8 cellular contexts compared by ENCODE assay signal in the genomic region with DNA sequence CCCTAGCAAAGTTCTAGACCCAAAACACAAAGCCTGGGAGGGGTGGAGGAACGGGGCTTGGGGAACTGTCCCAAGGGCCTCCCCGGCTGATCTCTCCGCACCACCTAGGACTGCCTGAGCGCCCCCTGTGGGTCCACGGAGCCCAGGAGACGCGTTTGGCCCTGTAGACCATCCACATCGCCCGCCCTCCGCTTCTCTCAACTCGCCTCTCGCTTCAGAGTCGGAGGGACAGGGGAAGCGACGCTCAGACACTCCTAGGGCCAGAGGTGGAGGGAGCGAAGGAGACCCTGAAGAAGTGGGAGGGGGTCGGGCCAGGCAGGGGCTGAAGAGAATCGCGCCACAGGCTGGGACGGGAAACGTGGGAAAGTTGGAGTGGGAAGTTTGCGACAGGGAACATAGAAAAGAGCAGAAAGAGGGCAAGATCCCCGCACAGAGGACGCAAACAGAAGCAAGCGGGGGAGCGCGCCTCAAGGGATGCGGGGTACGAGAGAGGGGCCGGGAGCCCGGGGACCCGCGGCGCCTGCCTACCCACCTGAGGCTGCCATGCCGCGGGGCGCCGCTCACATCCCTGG. TPM values are rescaled to one million over a fixed set of nuclear protein-coding genes. Genes with fewer than 3 reads are reported as not detected.
DNase-seq lines count a peak whose midpoint lies in the region; ATAC-seq and TF ChIP-seq lines count a peak whose summit lies in the region.

No MANE protein-coding gene starts in this region.

- H3K27ac Mint-ChIP-seq in T-helper 17 cell = peak overlapping the region; percentile 75
- no peak overlapping the region for H3K27ac Mint-ChIP-seq in MCF 10A (ENCODE audit: low read depth, unreplicated experiment)

- no TSS peak for BruUV-seq in MCF 10A (replicated peaks; lab: Mats Ljungman, UMichigan)

- intact Hi-C loops in MCF 10A (cut with micrococcal nuclease) = no loop called here

- H3K4me1 Mint-ChIP-seq in T-helper 17 cell = peaks cover 29% of the 10 kb centered on the region
- no peaks in the 10 kb centered on the region for H3K4me1 Mint-ChIP-seq in MCF 10A (ENCODE audit: insufficient read depth, unreplicated experiment)

- POLR2A ChIA-PET in MCF 10A (lab: Yijun Ruan, JAX) = no interaction called here

- H3K27me3 Mint-ChIP-seq in T-helper 17 cell (peaks cover 7% of the 10 kb centered on the region), MCF 10A (ENCODE audit: insufficient read depth, unreplicated experiment) (no peaks in the 10 kb centered on the region)

- H3K36me3 Mint-ChIP-seq in T-helper 17 cell (ENCODE audit: low read depth) (peaks cover 3% of the 10 kb centered on the region), MCF 10A (ENCODE audit: insufficient read depth, unreplicated experiment) (no peaks in the 10 kb centered on the region)

- peak; percentile 43 for ATAC-seq in GM19043 (IDR thresholded peaks at IDR 0.05; ENCODE audit: low read depth, unreplicated experiment)
- ATAC-seq in HG03457 (IDR thresholded peaks at IDR 0.05; ENCODE audit: unreplicated experiment) = peak; percentile 31
- peak; percentile 71 for ATAC-seq in T-helper 17 cell
- ATAC-seq in left lobe of liver = peak; percentile 78
- ATAC-seq in GM18873 (IDR thresholded peaks at IDR 0.05; ENCODE audit: low FRiP score, unreplicated experiment) = no peak

- peak overlapping the region; percentile 5 for H3K4me3 ChIP-seq in AG09309 (ENCODE audit: control insufficient read depth, low read depth, low read length)

- no peaks in the 10 kb centered on the region for H3K9me3 ChIP-seq in T-helper 17 cell (ENCODE audit: control insufficient read depth, low read length, poor library complexity, severe bottlenecking)

- DNase-seq in AG09309 (ENCODE audit: low read depth) = no peak
- DNase-seq in T-helper 17 cell = peak in 2 of 3 donors; percentile 9 to 22
- DNase-seq in MCF 10A (ENCODE audit: unreplicated experiment) = no peak
- peak; percentile 82 for DNase-seq in left lobe of liver (ENCODE audit: low spot score)
- peak; percentile 61 for DNase-seq in stimulated activated CD4-positive, alpha-beta T cell treated with anti-CD3 and anti-CD28 coated beads, Interleukin-4, amount 100 ng/mL, for 1 hour

- CTCF ChIA-PET in MCF 10A (lab: Yijun Ruan, JAX) = no interaction called here

- TF ChIP-seq CTCF in AG09309 (IDR thresholded peaks at IDR 0.05; ENCODE audit: control insufficient read depth, insufficient read depth, low read depth, low read length, missing control alignments) (peak; percentile 12), MCF 10A (IDR thresholded peaks at IDR 0.05; ENCODE audit: unreplicated experiment) (no peak)

- peak overlapping the region; percentile 97 for H3K4me3 Mint-ChIP-seq in T-helper 17 cell
- peak overlapping the region; percentile 73 for H3K4me3 Mint-ChIP-seq in MCF 10A (ENCODE audit: unreplicated experiment)

- no peaks in the 10 kb centered on the region for H3K9me3 Mint-ChIP-seq in MCF 10A (ENCODE audit: unreplicated experiment)

RNA-seq across cellular contexts. Expression of a gene that starts 0.4 kb away (rescaled TPM):
- total RNA-seq in T-helper 17 cell = 1 to 10 TPM; 1.9 to 5.0 TPM
- not detected in 2 replicates for total RNA-seq in MCF 10A (2022)
- total RNA-seq in left lobe of liver = 35.7 TPM

Comparison
In these comparisons a context has a peak if more than half of its experiments do, and no peak if none do; other contexts are left out.
1. DNase-seq: peak in T-helper 17 cell (2 of 3), left lobe of liver (single experiment) and stimulated activated CD4-positive, alpha-beta T cell treated with anti-CD3 and anti-CD28 coated beads, Interleukin-4, amount 100 ng/mL, for 1 hour (single experiment); none in AG09309 (single experiment) and MCF 10A (single experiment).